ENCODE assay signal across 10 cellular contexts in the genomic region with DNA sequence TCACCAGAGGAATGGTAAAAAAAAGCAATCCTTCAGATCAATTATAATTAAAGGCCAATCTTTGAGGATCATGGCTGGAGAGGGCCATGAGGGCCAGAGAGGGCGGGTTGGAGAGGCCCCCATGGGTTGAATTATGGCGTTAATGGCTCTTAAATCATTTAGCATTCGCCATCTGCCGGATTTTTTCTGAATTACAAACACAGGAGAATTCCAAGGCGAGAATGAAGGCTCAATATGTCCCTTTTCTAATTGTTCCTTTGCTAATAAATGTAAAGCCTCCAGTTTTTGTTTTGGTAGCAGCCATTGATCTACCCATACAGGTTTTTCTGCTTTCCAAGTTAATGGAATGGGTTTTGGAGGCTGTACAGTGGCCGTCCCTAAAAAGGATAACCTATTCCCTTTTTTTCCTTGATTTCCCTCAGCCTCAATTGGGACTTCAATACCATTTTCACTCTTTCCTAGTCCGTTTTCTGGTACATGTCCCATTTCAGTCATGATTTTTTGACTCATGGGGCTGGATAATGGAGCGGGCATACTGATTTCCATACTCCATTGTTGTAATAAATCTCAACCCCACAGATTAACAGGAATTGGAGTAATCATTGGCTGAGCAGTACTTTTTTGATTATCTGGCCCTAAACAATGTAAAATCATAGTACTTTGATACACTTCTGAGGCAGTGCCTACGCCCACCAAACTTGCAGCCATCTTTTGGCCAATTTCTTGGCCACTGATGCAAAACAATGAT. TPM values are rescaled to one million over a fixed set of nuclear protein-coding genes. Genes with fewer than 3 reads are reported as not detected.
DNase-seq lines count a peak whose midpoint lies in the region; ATAC-seq, FAIRE-seq and TF ChIP-seq lines count a peak whose summit lies in the region.
"Had no signal": no experiment of that assay in that cellular context is flagged by ENCODE, and none has a peak within 500 bp of the region (broad histone marks: within the 10 kb centered on the region; RNA-seq: fewer than 3 reads in every experiment).

No MANE protein-coding gene starts in this region.

- CTCF ChIA-PET in IMR-90 (lab: Yijun Ruan, JAX) = no interaction called here

- H3K9me1 ChIP-seq in IMR-90 (ENCODE audit: insufficient read depth, low read length) = no peaks in the 10 kb centered on the region

- dilution Hi-C loops in IMR-90 (cut with HindIII; ENCODE audit: low sequenced_read_pairs, unreplicated experiment) = no loop called here

- TF ChIP-seq CTCF in IMR-90 (conservative IDR thresholded peaks at IDR 0.05; ENCODE audit: low read depth, low read length) (peak; percentile 32), astrocyte (IDR thresholded peaks at IDR 0.05; ENCODE audit: insufficient read depth, low read depth, low read length) (peak; percentile 18), neural cell (IDR thresholded peaks at IDR 0.05; ENCODE audit: poor library complexity, severe bottlenecking) (peak; percentile 64)

- TF ChIP-seq RAD21 in IMR-90 (IDR thresholded peaks at IDR 0.05; ENCODE audit: low read length) = no peak; the same call in 1 of the 2 replicates
- peak; percentile 35 for TF ChIP-seq RAD21 in neural cell (conservative IDR thresholded peaks at IDR 0.05)

- no peak overlapping the region for H3K14ac ChIP-seq in IMR-90 (replicated peaks; ENCODE audit: low read depth, low read length)

- no TSS peak for BruUV-seq in IMR-90 (replicated peaks; lab: Mats Ljungman, UMichigan)

- H3K9ac ChIP-seq in IMR-90 (ENCODE audit: low read depth, low read length) (no peak overlapping the region), astrocyte (ENCODE audit: low read length) (no peak overlapping the region), neural cell (ENCODE audit: low read length) (no peak overlapping the region)

- no peak overlapping the region for H4K91ac ChIP-seq in IMR-90 (ENCODE audit: insufficient read depth, low read depth, low read length)

- no peaks in the 10 kb centered on the region for H3K79me1 ChIP-seq in IMR-90 (ENCODE audit: low read depth in 1 of 2, low read length in 2 of 2)

- no peak overlapping the region for H3K18ac ChIP-seq in IMR-90 (ENCODE audit: low read depth, low read length)

- peaks cover 15% of the 10 kb centered on the region for H3K27me3 Mint-ChIP-seq in astrocyte (ENCODE audit: low read depth, unreplicated experiment)

- H3K9me3 Mint-ChIP-seq in astrocyte (ENCODE audit: unreplicated experiment) = no peaks in the 10 kb centered on the region

- DNase-seq in Caki2 (ENCODE audit: low read depth) = peak; percentile 32
- DNase-seq in IMR-90 = no peak
- no peak for DNase-seq in astrocyte (ENCODE audit: low read depth)
- DNase-seq in activated CD8-positive, alpha-beta memory T cell treated with anti-CD3 and anti-CD28 coated beads, Interleukin-2, amount 50 U/mL, for 4 hours = no peak
- no peak for DNase-seq in stimulated activated CD4-positive, alpha-beta T cell treated with anti-CD3 and anti-CD28 coated beads, Interleukin-1b, Interleukin-23, amount 100 ng/mL, for 48 hours

- H3K27ac ChIP-seq in IMR-90 (ENCODE audit: insufficient read depth, low read length) (no peak overlapping the region), astrocyte (ENCODE audit: low read depth, low read length) (no peak overlapping the region), neural cell (ENCODE audit: low read length) (no peak overlapping the region)

- no peak overlapping the region for H3K4ac ChIP-seq in IMR-90 (ENCODE audit: low read depth, low read length)

- H3K27me3 ChIP-seq in IMR-90 (ENCODE audit: control insufficient read depth, insufficient read depth, low read length) (peaks cover 26% of the 10 kb centered on the region), astrocyte (ENCODE audit: insufficient read depth, low read length) (peaks cover 14% of the 10 kb centered on the region), neural cell (ENCODE audit: insufficient read depth, low read depth, low read length) (no peaks in the 10 kb centered on the region)

- no peak overlapping the region for H3K23ac ChIP-seq in IMR-90 (ENCODE audit: low read depth, low read length)

- H4K5ac ChIP-seq in IMR-90 (ENCODE audit: low read depth, low read length) = no peak overlapping the region

- H3K36me3 Mint-ChIP-seq in astrocyte (ENCODE audit: low read depth, unreplicated experiment) = no peaks in the 10 kb centered on the region

- H2BK15ac ChIP-seq in IMR-90 (ENCODE audit: low read depth, low read length) = no peak overlapping the region

- H2BK120ac ChIP-seq in IMR-90 (ENCODE audit: low read depth, low read length) = no peak overlapping the region

- WGBS in IMR-90 (ENCODE audit: extremely low coverage in 2 of 2, insufficient read length in 1 of 2), 2 experiments = 8% methylated on average over 2 of the region's 9 CpGs; no CpG with 5 or more reads in 1 of the 2 experiments

- no peak overlapping the region for H2BK20ac ChIP-seq in IMR-90 (ENCODE audit: low read depth, low read length)

- H3K79me2 ChIP-seq in astrocyte (ENCODE audit: insufficient read depth, low read length) (no peaks in the 10 kb centered on the region), neural cell (replicated peaks; ENCODE audit: insufficient read depth, low read length) (no peaks in the 10 kb centered on the region)

- H3K56ac ChIP-seq in IMR-90 (ENCODE audit: extremely low read depth, insufficient read depth, low read length) = no peak overlapping the region

- H2AFZ ChIP-seq in IMR-90 (replicated peaks; ENCODE audit: low read length, poor library complexity) = no peak overlapping the region
- H2AFZ ChIP-seq in astrocyte (ENCODE audit: low read depth, low read length) = no peak overlapping the region
- H2AFZ ChIP-seq in neural cell (ENCODE audit: low read depth, low read length) = no peak overlapping the region

- H3K4me2 ChIP-seq in IMR-90 (ENCODE audit: low read depth, low read length) (no peak overlapping the region), astrocyte (ENCODE audit: low read length) (no peak overlapping the region), neural cell (ENCODE audit: low read length) (no peak overlapping the region)

- H3K4me1 Mint-ChIP-seq in astrocyte (ENCODE audit: low read depth, unreplicated experiment) = peaks cover 5% of the 10 kb centered on the region

- H3K36me3 ChIP-seq in IMR-90 (ENCODE audit: control insufficient read depth, insufficient read depth, low read length) (no peaks in the 10 kb centered on the region), astrocyte (ENCODE audit: insufficient read depth, low read length) (no peaks in the 10 kb centered on the region), neural cell (ENCODE audit: insufficient read depth, low read length) (no peaks in the 10 kb centered on the region)

- H4K8ac ChIP-seq in IMR-90 (ENCODE audit: low read depth in 2 of 2, low read length in 2 of 2) = no peak overlapping the region

- H3K9me3 ChIP-seq in IMR-90 (ENCODE audit: control insufficient read depth, insufficient read depth, low read length) (no peaks in the 10 kb centered on the region), astrocyte (ENCODE audit: insufficient read depth, low read depth, low read length) (no peaks in the 10 kb centered on the region), neural cell (ENCODE audit: low read length) (no peaks in the 10 kb centered on the region)

- TF ChIP-seq EP300 in neural cell (conservative IDR thresholded peaks at IDR 0.05; ENCODE audit: poor library complexity, severe bottlenecking) = no peak

- POLR2A ChIA-PET in IMR-90 (lab: Charles Lee; ENCODE audit: unreplicated experiment) = no interaction called here

- no peak overlapping the region for H2AK5ac ChIP-seq in IMR-90 (ENCODE audit: low read depth, low read length)

- no peak overlapping the region for H2AK9ac ChIP-seq in IMR-90 (replicated peaks; ENCODE audit: low read depth, low read length, poor library complexity)

- in situ Hi-C loops in Caki2 (cut with HindIII; ENCODE audit: low pct_unique_long_range_greater_than_20kb, low sequenced_read_pairs) (no loop called here), IMR-90 (cut with MboI; ENCODE audit: low sequenced_read_pairs) (loop anchor here (10.0 kb wide), 1 partner anchor 250 kb away; the partner anchor contains the start of gene FUT7)

- intact Hi-C loops in IMR-90 (cut with micrococcal nuclease) = no loop called here

- no peak for TF ChIP-seq POLR2A in IMR-90 (IDR thresholded peaks at IDR 0.05; ENCODE audit: low read depth, low read length)

- H3K27ac Mint-ChIP-seq in astrocyte (ENCODE audit: unreplicated experiment) = no peak overlapping the region

- no peaks in the 10 kb centered on the region for H3F3A ChIP-seq in neural cell (ENCODE audit: insufficient read depth, low read length, poor library complexity, severe bottlenecking)

- H3K4me1 ChIP-seq in IMR-90 (ENCODE audit: control insufficient read depth, insufficient read depth, low read length) = no peaks in the 10 kb centered on the region
- no peaks in the 10 kb centered on the region for H3K4me1 ChIP-seq in astrocyte (ENCODE audit: insufficient read depth, low read length)

- no peak overlapping the region for H2BK5ac ChIP-seq in IMR-90 (ENCODE audit: low read depth, low read length, poor library complexity, severe bottlenecking)

- H3K9me2 ChIP-seq in neural cell (ENCODE audit: insufficient read depth, low read length) = no peaks in the 10 kb centered on the region

- FAIRE-seq in astrocyte (lab: Jason Lieb, UNC) = no peak

- H4K20me1 ChIP-seq in IMR-90 (ENCODE audit: insufficient read depth, low read length) (no peaks in the 10 kb centered on the region), astrocyte (ENCODE audit: insufficient read depth, low read length) (no peaks in the 10 kb centered on the region), neural cell (ENCODE audit: insufficient read depth) (no peaks in the 10 kb centered on the region)

- no peak overlapping the region for H3K4me3 ChIP-seq in IMR-90 (ENCODE audit: insufficient read depth, low read depth, low read length)
- H3K4me3 ChIP-seq in astrocyte (ENCODE audit: insufficient read depth, low read depth, low read length) = no peak overlapping the region
- H3K4me3 ChIP-seq in neural cell (ENCODE audit: low read length) = no peak overlapping the region

- H3K4me3 Mint-ChIP-seq in astrocyte (ENCODE audit: unreplicated experiment) = no peak overlapping the region

- ATAC-seq in IMR-90 (ENCODE audit: low read depth) = no peak
- no peak for ATAC-seq in HG03571 (IDR thresholded peaks at IDR 0.05; ENCODE audit: unreplicated experiment)
- no peak for ATAC-seq in HG03097 (IDR thresholded peaks at IDR 0.05; ENCODE audit: low FRiP score, unreplicated experiment)

RNA-seq across cellular contexts. Expression of gene TMEM141, which starts 6.7 kb away (rescaled TPM):
- 230 and 313 TPM in 2 replicates for total RNA-seq in Caki2 (2014; rRNA removed; shearing (Covaris generic); ENCODE audit: low replicate concordance)
- total RNA-seq in IMR-90 (2012; rRNA removed) = 37.2 and 39.1 TPM in 2 replicates
- 72.6 and 77.8 TPM in 2 replicates for polyA plus RNA-seq in IMR-90 (2012; rRNA removed)
- 34.8 and 74.5 TPM in 2 replicates for polyA plus RNA-seq in IMR-90 (2012; cell fraction: cytosol; rRNA removed)
- polyA plus RNA-seq in IMR-90 (2012; cell fraction: nucleus; rRNA removed; ENCODE audit: low replicate concordance) = 41.7 and 43.6 TPM in 2 replicates
- 40.8 and 46.4 TPM in 2 replicates for total RNA-seq in astrocyte
- 30.1 and 33.1 TPM in 2 replicates for polyA plus RNA-seq in neural cell
- polyA minus RNA-seq in neural cell = 14.5 and 20.0 TPM in 2 replicates

RNA-seq across cellular contexts. Expression of gene CCDC183, which starts 11.7 kb away (rescaled TPM):
- total RNA-seq in Caki2 (2014; rRNA removed; shearing (Covaris generic); ENCODE audit: low replicate concordance) = 1.1 TPM in 1 of 2 replicates, not detected in the other
- under 0.01 TPM in 1 of 2 replicates, not detected in the other for total RNA-seq in IMR-90 (2012; rRNA removed)
- polyA plus RNA-seq in IMR-90 (2012; rRNA removed) = 0.29 and 0.44 TPM in 2 replicates
- 0.45 TPM in 1 of 2 replicates, not detected in the other for polyA plus RNA-seq in IMR-90 (2012; cell fraction: cytosol; rRNA removed)
- polyA plus RNA-seq in IMR-90 (2012; cell fraction: nucleus; rRNA removed; ENCODE audit: low replicate concordance) = 5.5 and 7.3 TPM in 2 replicates
- total RNA-seq in astrocyte = 0.84 and 1.3 TPM in 2 replicates
- 5.5 and 8.8 TPM in 2 replicates for polyA plus RNA-seq in neural cell
- polyA minus RNA-seq in neural cell = 4.5 and 5.6 TPM in 2 replicates
- total RNA-seq: M059J had no signal

RNA-seq across cellular contexts. Expression of gene LCN15, which starts 20.1 kb away (rescaled TPM):
- total RNA-seq in Caki2 (2014; rRNA removed; shearing (Covaris generic); ENCODE audit: low replicate concordance) = not detected in 2 replicates
- total RNA-seq in IMR-90 (2012; rRNA removed) (not detected in 2 replicates), astrocyte (not detected in 2 replicates)
- polyA plus RNA-seq in IMR-90 (2012; rRNA removed) (not detected in 2 replicates), neural cell (not detected in 2 replicates)
- not detected in 2 replicates for polyA plus RNA-seq in IMR-90 (2012; cell fraction: cytosol; rRNA removed)
- polyA plus RNA-seq in IMR-90 (2012; cell fraction: nucleus; rRNA removed; ENCODE audit: low replicate concordance) = not detected in 2 replicates
- not detected in 2 replicates for polyA minus RNA-seq in neural cell
- total RNA-seq: M059J had no signal

RNA-seq across cellular contexts. Expression of gene RABL6, which starts 23.3 kb away (rescaled TPM):
- total RNA-seq in Caki2 (2014; rRNA removed; shearing (Covaris generic); ENCODE audit: low replicate concordance) = 103 and 104 TPM in 2 replicates
- total RNA-seq in IMR-90 (2012; rRNA removed) (43.9 and 47.5 TPM in 2 replicates), astrocyte (62.0 and 69.4 TPM in 2 replicates)
- polyA plus RNA-seq in IMR-90 (2012; rRNA removed) (37.1 and 40.4 TPM in 2 replicates), neural cell (46.4 and 58.8 TPM in 2 replicates)
- 20.9 and 39.1 TPM in 2 replicates for polyA plus RNA-seq in IMR-90 (2012; cell fraction: cytosol; rRNA removed)
- polyA plus RNA-seq in IMR-90 (2012; cell fraction: nucleus; rRNA removed; ENCODE audit: low replicate concordance) = 60.9 and 121 TPM in 2 replicates
- polyA minus RNA-seq in neural cell = 82.0 and 87.6 TPM in 2 replicates

RNA-seq across cellular contexts. Expression of gene LCN8, which starts 26.4 kb away (rescaled TPM):
- not detected in 2 replicates for total RNA-seq in Caki2 (2014; rRNA removed; shearing (Covaris generic); ENCODE audit: low replicate concordance)
- total RNA-seq in IMR-90 (2012; rRNA removed) (not detected in 2 replicates), astrocyte (not detected in 2 replicates)
- polyA plus RNA-seq in IMR-90 (2012; rRNA removed) (not detected in 2 replicates), neural cell (not detected in 2 replicates)
- polyA plus RNA-seq in IMR-90 (2012; cell fraction: cytosol; rRNA removed) = not detected in 2 replicates
- not detected in 2 replicates for polyA plus RNA-seq in IMR-90 (2012; cell fraction: nucleus; rRNA removed; ENCODE audit: low replicate concordance)
- polyA minus RNA-seq in neural cell = not detected in 2 replicates
- total RNA-seq: glomerular endothelial cell, M059J had no signal
